Comparison of ENCODE assay signal across 23 cellular contexts in genomic region chr2:47000679-47001075, GRCh38. TPM values are rescaled to one million over a fixed set of nuclear protein-coding genes. Genes with fewer than 3 reads are reported as not detected.
DNase-seq lines count a peak whose midpoint lies in the region; ATAC-seq and TF ChIP-seq lines count a peak whose summit lies in the region.
"Had no signal": no experiment of that assay in that cellular context is flagged by ENCODE, and none has a peak within 500 bp of the region (broad histone marks: within the 10 kb centered on the region; RNA-seq: fewer than 3 reads in every experiment).

No MANE protein-coding gene starts in this region.

- H3K27ac ChIP-seq in heart left ventricle (peak overlapping the region in 8 of 12 donors; percentile 1 to 75 (median 42)), tibial artery (peak overlapping the region; percentile 67 to 92)
- no peak overlapping the region for H3K27ac ChIP-seq in CD4-positive, alpha-beta memory T cell (ENCODE audit: low read depth, low read length)
- H3K27ac ChIP-seq: upper lobe of left lung had no signal

- H3K4me1 Mint-ChIP-seq in dendritic cell treated with granulocyte-macrophage colony-stimulating factor and Interleukin-4, amounts not matched to agents 40 ng/mL and 50 ng/mL, for 4 days (ENCODE audit: low read depth) = peaks cover 58% of the 10 kb centered on the region
- peaks cover 23% of the 10 kb centered on the region for H3K4me1 Mint-ChIP-seq in neural crest cell
- H3K4me1 Mint-ChIP-seq in CD4-positive, alpha-beta memory T cell = peaks cover 0 to 7% (median 2%) of the 10 kb centered on the region in 4 donors

- H3K4me1 ChIP-seq in heart left ventricle (peaks cover 0 to 43% (median 24%) of the 10 kb centered on the region in 12 donors), tibial artery (peaks cover 0 to 55% (median 39%) of the 10 kb centered on the region in 4 donors)
- no peaks in the 10 kb centered on the region for H3K4me1 ChIP-seq in CD4-positive, alpha-beta memory T cell (ENCODE audit: insufficient read depth, low read length)
- H3K4me1 ChIP-seq: Caco-2 had no signal

- H3K27me3 ChIP-seq in heart left ventricle = no peaks in the 10 kb centered on the region
- no peaks in the 10 kb centered on the region for H3K27me3 ChIP-seq in tibial artery
- no peaks in the 10 kb centered on the region for H3K27me3 ChIP-seq in CD4-positive, alpha-beta memory T cell (ENCODE audit: insufficient read depth, low read length)
- H3K27me3 ChIP-seq: BE2C, upper lobe of left lung had no signal

- TF ChIP-seq POLR2A in heart left ventricle (IDR thresholded peaks at IDR 0.05) = no peak

- peaks cover 100% of the 10 kb centered on the region for H3K36me3 Mint-ChIP-seq in dendritic cell treated with granulocyte-macrophage colony-stimulating factor and Interleukin-4, amounts not matched to agents 40 ng/mL and 50 ng/mL, for 4 days (ENCODE audit: low read depth)
- peaks cover 10% of the 10 kb centered on the region for H3K36me3 Mint-ChIP-seq in neural crest cell (ENCODE audit: low read depth)
- peaks cover 35 to 69% of the 10 kb centered on the region in 2 donors for H3K36me3 Mint-ChIP-seq in CD4-positive, alpha-beta memory T cell

- 96 to 100% (median 98%) methylated on average over 3 to 4 of the region's 4 CpGs for WGBS in heart left ventricle, 4 donors

- ATAC-seq in heart left ventricle = no peak
- no peak for ATAC-seq in Right ventricle myocardium inferior
- no peak for ATAC-seq in HG03565 (IDR thresholded peaks at IDR 0.05; ENCODE audit: unreplicated experiment)
- ATAC-seq: activated CD8-positive, alpha-beta T cell treated with anti-CD3 and anti-CD28 coated beads, Interleukin-2, amount 10 ng/mL, durations not matched to agents 7 days and 5 days; left colon had no signal

- POLR2A ChIA-PET in CD4-positive, alpha-beta memory T cell (lab: Charles Lee; ENCODE audit: partially characterized antibody) = no interaction called here

- peak overlapping the region; percentile 64 for H3K27ac Mint-ChIP-seq in dendritic cell treated with granulocyte-macrophage colony-stimulating factor and Interleukin-4, amounts not matched to agents 40 ng/mL and 50 ng/mL, for 4 days
- peak overlapping the region; percentile 70 for H3K27ac Mint-ChIP-seq in neural crest cell (ENCODE audit: unreplicated experiment)
- H3K27ac Mint-ChIP-seq in CD4-positive, alpha-beta memory T cell = peak overlapping the region in 1 of 7 donors; percentile 72

- DNase-seq in heart left ventricle (no peak), Right ventricle myocardium inferior (ENCODE audit: missing footprints) (no peak), neural crest cell (ENCODE audit: low read depth, low spot score) (no peak), tibial artery (no peak), NCI-H2081 (lab: John Stamatoyannopoulos, UW) (no peak)
- no peak for DNase-seq in CD4-positive, alpha-beta memory T cell
- DNase-seq: activated CD4-positive, alpha-beta T cell treated with anti-CD3 and anti-CD28 coated beads for 1 hour; activated CD8-positive, alpha-beta T cell treated with anti-CD3 and anti-CD28 coated beads, Interleukin-2, amount 10 ng/mL, durations not matched to agents 7 days and 5 days; activated naive CD4-positive, alpha-beta T cell; activated T-cell treated with anti-CD3 and anti-CD28 coated beads, Interleukin-2, amount 50 U/mL, for 1 hour; Caco-2; DMS79 treated with DMSO at 0.1 percent for 48 hours; left colon; MV-4-11; NCI-H187; NCI-H774; SHP77; stimulated activated naive CD4-positive, alpha-beta T cell; upper lobe of left lung had no signal

- intact Hi-C loops in heart left ventricle (cut with DNase I) (no loop called here), Right ventricle myocardium inferior (cut with DNase I) (no loop called here), tibial artery (cut with DNase I; ENCODE audit: low total_unique reads) (loop anchor here (10.0 kb wide), 1 partner anchor 54 kb away; no protein-coding TSS in a partner anchor)
- intact Hi-C loops in dendritic cell treated with granulocyte-macrophage colony-stimulating factor and Interleukin-4, amounts not matched to agents 40 ng/mL and 50 ng/mL, for 4 days (cut with micrococcal nuclease) = no loop called here
- intact Hi-C loops in CD4-positive, alpha-beta memory T cell (cut with micrococcal nuclease) = no loop called here

- H3K4me3 Mint-ChIP-seq in dendritic cell treated with granulocyte-macrophage colony-stimulating factor and Interleukin-4, amounts not matched to agents 40 ng/mL and 50 ng/mL, for 4 days = no peak overlapping the region
- H3K4me3 Mint-ChIP-seq in neural crest cell = no peak overlapping the region
- no peak overlapping the region for H3K4me3 Mint-ChIP-seq in CD4-positive, alpha-beta memory T cell
- H3K4me3 Mint-ChIP-seq: activated CD8-positive, alpha-beta T cell treated with anti-CD3 and anti-CD28 coated beads, Interleukin-2, amount 10 ng/mL, durations not matched to agents 7 days and 5 days had no signal

- H3K4me3 ChIP-seq in heart left ventricle (no peak overlapping the region), tibial artery (no peak overlapping the region)
- no peak overlapping the region for H3K4me3 ChIP-seq in CD4-positive, alpha-beta memory T cell (ENCODE audit: low read length in 2 of 2)
- H3K4me3 ChIP-seq: smooth muscle cell, upper lobe of left lung had no signal

- no peaks in the 10 kb centered on the region for H3K9me3 Mint-ChIP-seq in dendritic cell treated with granulocyte-macrophage colony-stimulating factor and Interleukin-4, amounts not matched to agents 40 ng/mL and 50 ng/mL, for 4 days
- no peaks in the 10 kb centered on the region for H3K9me3 Mint-ChIP-seq in neural crest cell
- H3K9me3 Mint-ChIP-seq in CD4-positive, alpha-beta memory T cell = peaks cover 0 to 2% (median 0%) of the 10 kb centered on the region in 8 donors

- CTCF ChIA-PET in CD4-positive, alpha-beta memory T cell (lab: Charles Lee; ENCODE audit: partially characterized antibody) = no interaction called here

- TF ChIP-seq CTCF in heart left ventricle (IDR thresholded peaks at IDR 0.05) (no peak), neural crest cell (conservative IDR thresholded peaks at IDR 0.05) (no peak), tibial artery (IDR thresholded peaks at IDR 0.05) (no peak)

- H3K27me3 Mint-ChIP-seq in dendritic cell treated with granulocyte-macrophage colony-stimulating factor and Interleukin-4, amounts not matched to agents 40 ng/mL and 50 ng/mL, for 4 days = no peaks in the 10 kb centered on the region
- no peaks in the 10 kb centered on the region for H3K27me3 Mint-ChIP-seq in neural crest cell (ENCODE audit: low read depth)
- H3K27me3 Mint-ChIP-seq in CD4-positive, alpha-beta memory T cell = no peaks in the 10 kb centered on the region

- no peaks in the 10 kb centered on the region for H3K9me3 ChIP-seq in heart left ventricle
- no peaks in the 10 kb centered on the region for H3K9me3 ChIP-seq in tibial artery
- no peaks in the 10 kb centered on the region for H3K9me3 ChIP-seq in CD4-positive, alpha-beta memory T cell (ENCODE audit: control insufficient read depth in 1 of 2, low read length in 2 of 2)
- H3K9me3 ChIP-seq: BE2C, Caco-2, upper lobe of left lung had no signal

- H3K36me3 ChIP-seq in heart left ventricle (peaks cover 0 to 58% (median 22%) of the 10 kb centered on the region in 9 donors), tibial artery (peaks cover 19 to 46% (median 27%) of the 10 kb centered on the region in 3 donors)
- peaks cover 17% of the 10 kb centered on the region for H3K36me3 ChIP-seq in CD4-positive, alpha-beta memory T cell (ENCODE audit: insufficient read depth, low read length)
- H3K36me3 ChIP-seq: BE2C had no signal

RNA-seq across cellular contexts. Expression of gene TTC7A, which starts 59.7 kb away (rescaled TPM):
- total RNA-seq in heart left ventricle (10 to 100 TPM in 2 of 9 donors, 1 to 10 TPM in 7; 5.6 to 18.5 (median 8.1) TPM), Right ventricle myocardium inferior (9.8 TPM), neural crest cell (9.6 and 9.8 TPM in 2 replicates)
- 1 to 10 TPM; 7.2 TPM for polyA plus RNA-seq in heart left ventricle
- total RNA-seq in CD4-positive, alpha-beta memory T cell = 10 to 100 TPM; 44.5 to 44.8 TPM
- polyA plus RNA-seq in CD4-positive, alpha-beta memory T cell = 10 to 100 TPM in 1 of 2 donors, 1 to 10 TPM in 1; 8.6 to 24.9 TPM
